7 cellular contexts compared by ENCODE assay signal in genomic region chr17:50599606-50600005, GRCh38. TPM values are rescaled to one million over a fixed set of nuclear protein-coding genes. Genes with fewer than 3 reads are reported as not detected.
"Had no signal": no experiment of that assay in that cellular context is flagged by ENCODE, and none has a peak within 500 bp of the region (broad histone marks: within the 10 kb centered on the region; RNA-seq: fewer than 3 reads in every experiment).

No MANE protein-coding gene starts in this region.

- H3K4me2 ChIP-seq: KMS-11 had no signal

- FAIRE-seq: K562 had no signal

- ATAC-seq: K562 had no signal

- H3K27ac ChIP-seq: HL-60, KMS-11 had no signal

- DNase-seq: IMR-90, KBM-7, KG1 had no signal

- H3K4me3 ChIP-seq: K562 had no signal

- H3K9ac ChIP-seq: KMS-11 had no signal

RNA-seq across cellular contexts. Expression of gene CACNA1G, which starts 39.1 kb away (rescaled TPM):
- total RNA-seq: K562 had no signal
- polyA plus RNA-seq: IgD-negative memory B cell had no signal
